In genomic region chr1:36084502-36085115, GRCh38 we compare ENCODE assay signal across 10 cellular contexts. TPM values are rescaled to one million over a fixed set of nuclear protein-coding genes. Genes with fewer than 3 reads are reported as not detected.
DNase-seq lines count a peak whose midpoint lies in the region; ATAC-seq, FAIRE-seq and TF ChIP-seq lines count a peak whose summit lies in the region.
"Had no signal": no experiment of that assay in that cellular context is flagged by ENCODE, and none has a peak within 500 bp of the region (broad histone marks: within the 10 kb centered on the region; RNA-seq: fewer than 3 reads in every experiment).

No MANE protein-coding gene starts in this region.

- H3K27me3 Mint-ChIP-seq in astrocyte (ENCODE audit: low read depth, unreplicated experiment), result no peaks in the 10 kb centered on the region
- H3K27me3 Mint-ChIP-seq in stimulated activated naive CD8-positive, alpha-beta T cell treated with anti-CD3 and anti-CD28 coated beads, Interleukin-15, amount 100 ng/mL, for 72 hours, result peaks cover 50% of the 10 kb centered on the region

- no peak overlapping the region for H3K27ac ChIP-seq in astrocyte (ENCODE audit: low read depth, low read length)
- H3K27ac ChIP-seq in layer of hippocampus (ENCODE audit: low read depth, low read length), result peak overlapping the region; percentile 17

- H3K27ac Mint-ChIP-seq in astrocyte (ENCODE audit: unreplicated experiment), result no peak overlapping the region
- no peak overlapping the region for H3K27ac Mint-ChIP-seq in stimulated activated naive CD8-positive, alpha-beta T cell treated with anti-CD3 and anti-CD28 coated beads, Interleukin-15, amount 100 ng/mL, for 72 hours

- H3K4me2 ChIP-seq in astrocyte (ENCODE audit: low read length), result peak overlapping the region; percentile 91

- H4K20me1 ChIP-seq in astrocyte (ENCODE audit: insufficient read depth, low read length), result no peaks in the 10 kb centered on the region

- peaks cover 15% of the 10 kb centered on the region for H3K4me1 ChIP-seq in astrocyte (ENCODE audit: insufficient read depth, low read length)

- H3K36me3 ChIP-seq in astrocyte (ENCODE audit: insufficient read depth, low read length), result no peaks in the 10 kb centered on the region

- DNase-seq in DMS153 (lab: John Stamatoyannopoulos, UW) (peak; percentile 54), DMS153 treated with DMSO at 0.1 percent for 48 hours (lab: John Stamatoyannopoulos, UW; ENCODE audit: unreplicated experiment) (no peak), astrocyte (ENCODE audit: low read depth) (no peak), CD1c-positive myeloid dendritic cell (ENCODE audit: extremely low spot score) (no peak), NCI-H2171 (lab: John Stamatoyannopoulos, UW) (no peak)
- no peak for DNase-seq in stimulated activated naive CD8-positive, alpha-beta T cell treated with anti-CD3 and anti-CD28 coated beads, Interleukin-15, amount 100 ng/mL, for 72 hours
- DNase-seq: MM.1S had no signal

- peak overlapping the region; percentile 79 for H2AFZ ChIP-seq in astrocyte (ENCODE audit: low read depth, low read length)

- peaks cover 10% of the 10 kb centered on the region for H3K79me2 ChIP-seq in astrocyte (ENCODE audit: insufficient read depth, low read length)

- no peaks in the 10 kb centered on the region for H3K9me3 ChIP-seq in astrocyte (ENCODE audit: insufficient read depth, low read depth, low read length)

- H3K27me3 ChIP-seq in astrocyte (ENCODE audit: insufficient read depth, low read length), result no peaks in the 10 kb centered on the region
- H3K27me3 ChIP-seq in layer of hippocampus (ENCODE audit: control insufficient read depth, insufficient read depth, low read length), result no peaks in the 10 kb centered on the region

- peaks cover 5% of the 10 kb centered on the region for H3K4me1 Mint-ChIP-seq in astrocyte (ENCODE audit: low read depth, unreplicated experiment)
- peaks cover 10% of the 10 kb centered on the region for H3K4me1 Mint-ChIP-seq in stimulated activated naive CD8-positive, alpha-beta T cell treated with anti-CD3 and anti-CD28 coated beads, Interleukin-15, amount 100 ng/mL, for 72 hours

- H3K4me3 ChIP-seq in astrocyte (ENCODE audit: insufficient read depth, low read depth, low read length), result peak overlapping the region; percentile 58

- no peak for ATAC-seq in stimulated activated naive CD8-positive, alpha-beta T cell treated with anti-CD3 and anti-CD28 coated beads, Interleukin-15, amount 100 ng/mL, for 72 hours
- ATAC-seq in GM18870 (IDR thresholded peaks at IDR 0.05; ENCODE audit: unreplicated experiment), result no peak

- peak overlapping the region; percentile 76 for H3K9ac ChIP-seq in astrocyte (ENCODE audit: low read length)

- no peak for FAIRE-seq in astrocyte (lab: Jason Lieb, UNC)

- no peak overlapping the region for H3K4me3 Mint-ChIP-seq in astrocyte (ENCODE audit: unreplicated experiment)
- peak overlapping the region; percentile 37 to 73 for H3K4me3 Mint-ChIP-seq in stimulated activated naive CD8-positive, alpha-beta T cell treated with anti-CD3 and anti-CD28 coated beads, Interleukin-15, amount 100 ng/mL, for 72 hours

- H3K36me3 Mint-ChIP-seq in astrocyte (ENCODE audit: low read depth, unreplicated experiment), result peaks cover 5% of the 10 kb centered on the region

- H3K9me3 Mint-ChIP-seq in astrocyte (ENCODE audit: unreplicated experiment), result no peaks in the 10 kb centered on the region
- H3K9me3 Mint-ChIP-seq in stimulated activated naive CD8-positive, alpha-beta T cell treated with anti-CD3 and anti-CD28 coated beads, Interleukin-15, amount 100 ng/mL, for 72 hours, result no peaks in the 10 kb centered on the region

- no peak for TF ChIP-seq CTCF in astrocyte (IDR thresholded peaks at IDR 0.05; ENCODE audit: insufficient read depth, low read depth, low read length)

RNA-seq across cellular contexts. Expression of gene TEKT2, which starts 0.7 kb away (rescaled TPM):
- total RNA-seq in astrocyte, result 0.38 and 0.39 TPM in 2 replicates
- total RNA-seq: A172 had no signal

RNA-seq across cellular contexts. Expression of gene ADPRS, which starts 4.1 kb away (rescaled TPM):
- total RNA-seq in astrocyte, result 28.7 and 32.2 TPM in 2 replicates

RNA-seq across cellular contexts. Expression of gene COL8A2, which starts 40.4 kb away (rescaled TPM):
- 3.4 and 10.8 TPM in 2 replicates for total RNA-seq in astrocyte
